1 cellular context compared by ENCODE assay signal in genomic region chr13:112032186-112032835, GRCh38.
TF ChIP-seq lines count a peak whose summit lies in the region.

No MANE protein-coding gene starts in this region.

TF ChIP-seq in GM23338, 12 proteins besides CTCF, POLR2A, EP300 and RAD21 (continued from another document):
- TF ChIP-seq ZNF462 (CRISPR knock-in tag; IDR thresholded peaks at IDR 0.05) (no peak), JUNB (IDR thresholded peaks at IDR 0.05; ENCODE audit: unreplicated experiment) (no peak), ETS1 (IDR thresholded peaks at IDR 0.05) (no peak), EZH2 (IDR thresholded peaks at IDR 0.05; ENCODE audit: low read depth, unreplicated experiment) (no peak), STAT1 (IDR thresholded peaks at IDR 0.05; ENCODE audit: unreplicated experiment) (no peak), EZH2phosphoT487 (IDR thresholded peaks at IDR 0.05; ENCODE audit: unreplicated experiment) (no peak), POLR2AphosphoS5 (IDR thresholded peaks at IDR 0.05; ENCODE audit: low read depth) (no peak), ZNF114 (CRISPR knock-in tag; IDR thresholded peaks at IDR 0.05) (no peak), ZNF331 (CRISPR knock-in tag; IDR thresholded peaks at IDR 0.05; ENCODE audit: low read depth) (no peak)
